ENCODE assay signal across 20 cellular contexts in genomic region chr1:190102757-190103326, GRCh38.
A peak's percentile ranks its signal among the peaks of the same experiment; 100 is the strongest.
DNase-seq lines count a peak whose midpoint lies in the region; ATAC-seq, FAIRE-seq and TF ChIP-seq lines count a peak whose summit lies in the region.
"Had no signal": no experiment of that assay in that cellular context is flagged by ENCODE, and none has a peak within 500 bp of the region (broad histone marks: within the 10 kb centered on the region; RNA-seq: fewer than 3 reads in every experiment).

No MANE protein-coding gene starts in this region.

- DNase-seq in HuH-7.5 (ENCODE audit: low spot score) (peak; percentile 15), RCC 7860 (ENCODE audit: low spot score) (no peak), GM13976 (ENCODE audit: low spot score) (no peak), T-helper 17 cell (no peak), OCI-M2 (lab: John Stamatoyannopoulos, UW; ENCODE audit: unreplicated experiment) (no peak)
- DNase-seq in activated CD8-positive, alpha-beta memory T cell treated with anti-CD3 and anti-CD28 coated beads, Interleukin-2, amount 50 U/mL, for 4 hours: no peak
- DNase-seq: DMS 273 treated with DMSO at 0.1 percent for 48 hours, GF-D8, HCEC 1CT, NCI-H1105 treated with DMSO at 0.1 percent for 48 hours, NCI-H187, NCI-H2107, NCI-H510A treated with DMSO at 0.1 percent for 48 hours, NCI-H82, PC-3 had no signal

- no peaks in the 10 kb centered on the region for H3K27me3 Mint-ChIP-seq in T-helper 17 cell

- in situ Hi-C loops in GM13976 (cut with MboI; ENCODE audit: low sequenced_read_pairs, unreplicated experiment): no loop called here

- no peaks in the 10 kb centered on the region for H3K9me3 ChIP-seq in T-helper 17 cell (ENCODE audit: control insufficient read depth, low read length, poor library complexity, severe bottlenecking)
- H3K9me3 ChIP-seq: SJSA1 had no signal

- H3K4me3 Mint-ChIP-seq in T-helper 17 cell: no peak overlapping the region
- H3K4me3 Mint-ChIP-seq: CD14-positive monocyte, GM23338 had no signal

- H3K36me3 Mint-ChIP-seq in T-helper 17 cell (ENCODE audit: low read depth): no peaks in the 10 kb centered on the region
- H3K36me3 Mint-ChIP-seq: CD14-positive monocyte had no signal

- no peak for ATAC-seq in T-helper 17 cell
- ATAC-seq: GM23338, PC-3 had no signal

- TF ChIP-seq CTCF in GM13976 (IDR thresholded peaks at IDR 0.05; ENCODE audit: borderline replicate concordance, control extremely low read depth, extremely low read depth, insufficient read depth, missing control alignments): no peak

- no peak overlapping the region for H3K27ac Mint-ChIP-seq in T-helper 17 cell
- H3K27ac Mint-ChIP-seq: CD14-positive monocyte, GM23338 had no signal

- H3K4me1 Mint-ChIP-seq in T-helper 17 cell: no peaks in the 10 kb centered on the region
- H3K4me1 Mint-ChIP-seq: CD14-positive monocyte had no signal

- FAIRE-seq in RCC 7860 (lab: Jason Lieb, UNC): peak; percentile 67
- peak; percentile 78 for FAIRE-seq in islet of Langerhans (lab: Jason Lieb, UNC)
- FAIRE-seq: GM19239 had no signal
